In genomic region chr6:1770435-1770843, GRCh38 we compare ENCODE assay signal across 10 cellular contexts.
DNase-seq lines count a peak whose midpoint lies in the region; TF ChIP-seq lines count a peak whose summit lies in the region.
"Had no signal": no experiment of that assay in that cellular context is flagged by ENCODE, and none has a peak within 500 bp of the region (broad histone marks: within the 10 kb centered on the region; RNA-seq: fewer than 3 reads in every experiment).

No MANE protein-coding gene starts in this region.

- peak overlapping the region; percentile 89 for H3K27ac Mint-ChIP-seq in activated naive CD8-positive, alpha-beta T cell treated with anti-CD3 and anti-CD28 coated beads for 36 hours

- no peaks in the 10 kb centered on the region for H3K9me3 Mint-ChIP-seq in activated naive CD8-positive, alpha-beta T cell treated with anti-CD3 and anti-CD28 coated beads for 36 hours
- H3K9me3 Mint-ChIP-seq: nephron had no signal

- peak; percentile 1 for DNase-seq in NCI-H510A treated with DMSO at 0.1 percent for 48 hours (lab: John Stamatoyannopoulos, UW)
- DNase-seq in NCI-H510A (lab: John Stamatoyannopoulos, UW), result no peak
- peak; percentile 38 for DNase-seq in Jurkat, Clone E6-1 (ENCODE audit: low read depth, low spot score)
- peak; percentile 62 for DNase-seq in activated naive CD8-positive, alpha-beta T cell treated with anti-CD3 and anti-CD28 coated beads for 36 hours
- peak; percentile 26 to 28 for DNase-seq in stimulated activated CD4-positive, alpha-beta T cell treated with anti-CD3 and anti-CD28 coated beads, Interleukin-2, amount 100 ng/mL, for 24 hours
- DNase-seq in esophagus squamous epithelium (lab: John Stamatoyannopoulos, UW), result no peak
- no peak for DNase-seq in RPMI8226
- DNase-seq in HT-29 (ENCODE audit: low spot score), result no peak
- DNase-seq: glutamatergic neuron had no signal

- no peak overlapping the region for H3K27ac ChIP-seq in esophagus squamous epithelium

- no peak for TF ChIP-seq CTCF in esophagus squamous epithelium (IDR thresholded peaks at IDR 0.05)

- peaks cover 10% of the 10 kb centered on the region for H3K36me3 Mint-ChIP-seq in activated naive CD8-positive, alpha-beta T cell treated with anti-CD3 and anti-CD28 coated beads for 36 hours

- 68 to 72% methylated on average over 6 to 7 of the region's 7 CpGs for WGBS in esophagus squamous epithelium, 2 donors

- intact Hi-C loops in esophagus squamous epithelium (cut with DNase I), result no loop called here

- H3K4me1 Mint-ChIP-seq in activated naive CD8-positive, alpha-beta T cell treated with anti-CD3 and anti-CD28 coated beads for 36 hours, result peaks cover 50% of the 10 kb centered on the region

- H3K36me3 ChIP-seq in esophagus squamous epithelium, result no peaks in the 10 kb centered on the region

- H3K27me3 Mint-ChIP-seq in activated naive CD8-positive, alpha-beta T cell treated with anti-CD3 and anti-CD28 coated beads for 36 hours, result no peaks in the 10 kb centered on the region

- H3K4me3 ChIP-seq in Jurkat, Clone E6-1 (ENCODE audit: low read length), result no peak overlapping the region
- no peak overlapping the region for H3K4me3 ChIP-seq in esophagus squamous epithelium

- no peaks in the 10 kb centered on the region for H3K9me3 ChIP-seq in esophagus squamous epithelium

- peaks cover 0 to 5% (median 0%) of the 10 kb centered on the region in 4 donors for H3K27me3 ChIP-seq in esophagus squamous epithelium

- H3K4me1 ChIP-seq in esophagus squamous epithelium, result peaks cover 0 to 35% (median 19%) of the 10 kb centered on the region in 3 donors

- H3K4me3 Mint-ChIP-seq in activated naive CD8-positive, alpha-beta T cell treated with anti-CD3 and anti-CD28 coated beads for 36 hours, result peak overlapping the region; percentile 66
- H3K4me3 Mint-ChIP-seq: nephron had no signal

- TF ChIP-seq POLR2A in esophagus squamous epithelium (IDR thresholded peaks at IDR 0.05), result no peak

Comparison
In these comparisons a context has a peak if more than half of its experiments do, and no peak if none do; other contexts are left out.
1. DNase-seq: peak in NCI-H510A treated with DMSO at 0.1 percent for 48 hours (single experiment), Jurkat, Clone E6-1 (single experiment), activated naive CD8-positive, alpha-beta T cell treated with anti-CD3 and anti-CD28 coated beads for 36 hours (single experiment) and stimulated activated CD4-positive, alpha-beta T cell treated with anti-CD3 and anti-CD28 coated beads, Interleukin-2, amount 100 ng/mL, for 24 hours (2 of 2); none in NCI-H510A (single experiment), esophagus squamous epithelium (single experiment), RPMI8226 (single experiment) and HT-29 (single experiment).